ENCODE assay signal across 10 cellular contexts in genomic region chr16:50735629-50736122, GRCh38. TPM values are rescaled to one million over a fixed set of nuclear protein-coding genes. Genes with fewer than 3 reads are reported as not detected.
DNase-seq lines count a peak whose midpoint lies in the region; ATAC-seq and TF ChIP-seq lines count a peak whose summit lies in the region.
"Had no signal": no experiment of that assay in that cellular context is flagged by ENCODE, and none has a peak within 500 bp of the region (broad histone marks: within the 10 kb centered on the region; RNA-seq: fewer than 3 reads in every experiment).

No MANE protein-coding gene starts in this region.

- H3K4me1 Mint-ChIP-seq in activated T-helper 17 cell treated with anti-CD3 and anti-CD28 coated beads, Interleukin-2, amount 50 U/mL, for 72 hours = peaks cover 41% of the 10 kb centered on the region

- H3K9me3 Mint-ChIP-seq in activated T-helper 17 cell treated with anti-CD3 and anti-CD28 coated beads, Interleukin-2, amount 50 U/mL, for 72 hours = no peaks in the 10 kb centered on the region

- TF ChIP-seq CTCF in GM10248 (IDR thresholded peaks at IDR 0.05; ENCODE audit: control extremely low read depth, extremely low read depth, low read depth, missing control alignments) = no peak

- peak; percentile 70 for DNase-seq in GM10248 (ENCODE audit: extremely low spot score)
- no peak for DNase-seq in hypothalamus (lab: John Stamatoyannopoulos, UW)
- no peak for DNase-seq in NCI-H2107 (lab: John Stamatoyannopoulos, UW)
- DNase-seq in activated gamma-delta T cell treated with Interleukin-2 at 50 U/mL for 16 hours = no peak
- no peak for DNase-seq in central memory CD4-positive, alpha-beta T cell
- DNase-seq: mucosa of descending colon had no signal

- peaks cover 39% of the 10 kb centered on the region for H3K36me3 Mint-ChIP-seq in activated T-helper 17 cell treated with anti-CD3 and anti-CD28 coated beads, Interleukin-2, amount 50 U/mL, for 72 hours (ENCODE audit: low read depth)

- CTCF ChIA-PET in GM10248 (lab: Yijun Ruan, JAX) = interaction anchor here (0.7 to 4.1 kb wide), 12 partner anchors 10 to 71 kb away, joined by 3 to 26 read pairs (median 5); no protein-coding TSS in a partner anchor

- H3K27ac Mint-ChIP-seq in activated T-helper 17 cell treated with anti-CD3 and anti-CD28 coated beads, Interleukin-2, amount 50 U/mL, for 72 hours = peak overlapping the region; percentile 47

- POLR2A ChIA-PET in GM10248 (lab: Yijun Ruan, JAX) = interaction anchor here (1.3 kb wide), 1 partner anchor 9 kb away, joined by 9 read pairs; no protein-coding TSS in a partner anchor

- no peaks in the 10 kb centered on the region for H3K27me3 Mint-ChIP-seq in activated T-helper 17 cell treated with anti-CD3 and anti-CD28 coated beads, Interleukin-2, amount 50 U/mL, for 72 hours

- ATAC-seq in GM18519 (IDR thresholded peaks at IDR 0.05; ENCODE audit: low FRiP score, unreplicated experiment) = peak; percentile 45
- ATAC-seq in HG02870 (IDR thresholded peaks at IDR 0.05; ENCODE audit: unreplicated experiment) = peak; percentile 65
- ATAC-seq in activated T-helper 17 cell treated with anti-CD3 and anti-CD28 coated beads, Interleukin-2, amount 50 U/mL, for 72 hours (replicated peaks) = peak; percentile 69
- ATAC-seq: mucosa of descending colon had no signal

- peak overlapping the region; percentile 40 for H3K4me3 Mint-ChIP-seq in activated T-helper 17 cell treated with anti-CD3 and anti-CD28 coated beads, Interleukin-2, amount 50 U/mL, for 72 hours

RNA-seq across cellular contexts. Expression of gene CYLD, which starts 6.2 kb away (rescaled TPM):
- 100 to 1,000 TPM; 112 to 130 TPM for total RNA-seq in activated T-helper 17 cell treated with anti-CD3 and anti-CD28 coated beads, Interleukin-2, amount 50 U/mL, for 72 hours

RNA-seq across cellular contexts. Expression of gene NOD2, which starts 42.3 kb away (rescaled TPM):
- total RNA-seq in activated T-helper 17 cell treated with anti-CD3 and anti-CD28 coated beads, Interleukin-2, amount 50 U/mL, for 72 hours = 10 to 100 TPM in 1 of 2 donors, 1 to 10 TPM in 1; 7.6 to 28.4 TPM

RNA-seq across cellular contexts. Expression of gene SNX20, which starts 54.6 kb away (rescaled TPM):
- 10 to 100 TPM; 53.9 to 96.9 TPM for total RNA-seq in activated T-helper 17 cell treated with anti-CD3 and anti-CD28 coated beads, Interleukin-2, amount 50 U/mL, for 72 hours
- total RNA-seq: MCF 10A had no signal
